11 cellular contexts compared by ENCODE assay signal in the genomic region with DNA sequence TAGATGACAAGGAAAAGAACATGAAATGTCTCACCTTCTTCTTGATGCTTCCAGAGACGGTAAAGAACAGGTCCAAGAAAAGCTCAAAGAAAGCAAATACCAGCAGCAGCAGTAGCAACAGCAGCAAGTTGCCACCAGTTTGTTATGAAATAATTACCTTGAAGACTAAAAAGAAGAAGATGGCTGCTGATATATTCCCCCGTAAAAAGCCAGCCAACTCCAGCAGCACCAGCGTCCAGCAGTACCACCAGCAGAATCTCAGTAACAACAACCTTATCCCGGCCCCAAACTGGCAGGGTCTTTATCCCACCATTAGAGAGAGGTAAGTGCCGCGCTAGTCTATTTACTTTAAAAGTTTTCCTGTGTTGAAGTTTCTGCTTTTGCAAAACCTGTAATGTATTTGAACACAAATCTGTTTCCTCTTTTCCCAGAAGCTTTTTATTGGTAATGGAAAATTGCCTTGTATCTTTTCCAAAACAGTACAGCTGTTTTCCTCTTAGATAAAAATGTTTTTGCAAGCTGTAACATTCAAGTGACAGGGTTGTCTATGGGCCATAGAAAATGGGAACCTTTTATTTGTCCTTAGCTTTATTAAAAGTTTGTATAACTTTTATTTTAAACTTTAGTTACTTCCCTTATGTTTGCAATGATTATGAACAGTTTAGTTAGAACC. TPM values are rescaled to one million over a fixed set of nuclear protein-coding genes. Genes with fewer than 3 reads are reported as not detected.
DNase-seq lines count a peak whose midpoint lies in the region; ATAC-seq and TF ChIP-seq lines count a peak whose summit lies in the region.
"Had no signal": no experiment of that assay in that cellular context is flagged by ENCODE, and none has a peak within 500 bp of the region (broad histone marks: within the 10 kb centered on the region; RNA-seq: fewer than 3 reads in every experiment).

No MANE protein-coding gene starts in this region.

- H3K4me1 ChIP-seq in GM23338 (ENCODE audit: insufficient read depth) (peaks cover 28% of the 10 kb centered on the region), ascending aorta (peaks cover 0 to 4% of the 10 kb centered on the region in 2 donors)

- H3K27ac ChIP-seq in GM23338 (ENCODE audit: low read depth) (no peak overlapping the region), ascending aorta (peak overlapping the region in 1 of 2 donors; percentile 45)
- H3K27ac ChIP-seq: HL-60 had no signal

- H3K9me2 ChIP-seq in GM23338 (ENCODE audit: insufficient read depth) = no peaks in the 10 kb centered on the region

- no peaks in the 10 kb centered on the region for H3K9me3 ChIP-seq in ascending aorta

- no peak for ATAC-seq in GM23338
- ATAC-seq in left ventricle myocardium superior = peak; percentile 31
- ATAC-seq in activated T-cell treated with anti-CD3 and anti-CD28 coated beads, Interleukin-2, amount 50 U/mL, for 72 hours (replicated peaks in 1 of 2) = no peak

- H2AFZ ChIP-seq in GM23338 = no peak overlapping the region

- peaks cover 79% of the 10 kb centered on the region for H3K79me2 ChIP-seq in GM23338 (replicated peaks; ENCODE audit: insufficient read depth)

- H3K9me3 Mint-ChIP-seq in GM23338 = no peaks in the 10 kb centered on the region
- H3K9me3 Mint-ChIP-seq in activated T-cell treated with anti-CD3 and anti-CD28 coated beads, Interleukin-2, amount 50 U/mL, for 72 hours = no peaks in the 10 kb centered on the region

- peaks cover 10% of the 10 kb centered on the region; the same call in 1 of the 2 replicates for H4K20me1 ChIP-seq in GM23338 (replicated peaks; ENCODE audit: insufficient read depth)

- H3K4me3 ChIP-seq in GM23338 (no peak overlapping the region), ascending aorta (peak overlapping the region; percentile 36 to 44), skeletal muscle cell (ENCODE audit: low read depth, low read length) (peak overlapping the region; percentile 33)

- intact Hi-C loops in ascending aorta (cut with DNase I) (no loop called here), left ventricle myocardium superior (cut with micrococcal nuclease) (no loop called here)

- H3F3A ChIP-seq in GM23338 (replicated peaks; ENCODE audit: low read depth) = no peaks in the 10 kb centered on the region

- peak overlapping the region; percentile 18; the same call in 1 of the 2 replicates for H3K27ac Mint-ChIP-seq in GM23338
- H3K27ac Mint-ChIP-seq in activated T-cell treated with anti-CD3 and anti-CD28 coated beads, Interleukin-2, amount 50 U/mL, for 72 hours = no peak overlapping the region

- peaks cover 10% of the 10 kb centered on the region for H3K36me3 Mint-ChIP-seq in GM23338 (ENCODE audit: low read depth)
- H3K36me3 Mint-ChIP-seq in activated T-cell treated with anti-CD3 and anti-CD28 coated beads, Interleukin-2, amount 50 U/mL, for 72 hours (ENCODE audit: insufficient read depth in 2 of 2) = peaks cover 0 to 4% of the 10 kb centered on the region in 2 donors

- H3K4me1 Mint-ChIP-seq in GM23338 = peaks cover 45% of the 10 kb centered on the region
- no peaks in the 10 kb centered on the region for H3K4me1 Mint-ChIP-seq in activated T-cell treated with anti-CD3 and anti-CD28 coated beads, Interleukin-2, amount 50 U/mL, for 72 hours (ENCODE audit: low read depth)

- no peak overlapping the region for H3K4me2 ChIP-seq in GM23338

- H3K36me3 ChIP-seq in GM23338 (ENCODE audit: insufficient read depth) (no peaks in the 10 kb centered on the region), ascending aorta (peaks cover 6 to 8% of the 10 kb centered on the region in 2 donors)

- H3K4me3 Mint-ChIP-seq in GM23338 = no peak overlapping the region
- no peak overlapping the region for H3K4me3 Mint-ChIP-seq in activated T-cell treated with anti-CD3 and anti-CD28 coated beads, Interleukin-2, amount 50 U/mL, for 72 hours

- TF ChIP-seq CTCF in GM23338 (conservative IDR thresholded peaks at IDR 0.05; ENCODE audit: low read depth in 2 of 2) (no peak), ascending aorta (IDR thresholded peaks at IDR 0.05) (no peak)

- H3K27me3 Mint-ChIP-seq in GM23338 (ENCODE audit: insufficient read depth, low read depth, poor library complexity) = no peaks in the 10 kb centered on the region
- no peaks in the 10 kb centered on the region for H3K27me3 Mint-ChIP-seq in activated T-cell treated with anti-CD3 and anti-CD28 coated beads, Interleukin-2, amount 50 U/mL, for 72 hours (ENCODE audit: low read depth)

- no peaks in the 10 kb centered on the region for H3K27me3 ChIP-seq in GM23338 (ENCODE audit: insufficient read depth)
- H3K27me3 ChIP-seq in ascending aorta = no peaks in the 10 kb centered on the region

- no peak for DNase-seq in GM23338 (ENCODE audit: low spot score)
- no peak for DNase-seq in ascending aorta (ENCODE audit: low spot score in 2 of 2)
- DNase-seq in left ventricle myocardium superior = no peak
- no peak for DNase-seq in skeletal muscle cell (ENCODE audit: low read depth)
- no peak for DNase-seq in HuH-7 (ENCODE audit: low spot score)
- no peak for DNase-seq in NCI-H226
- DNase-seq in activated T-cell treated with anti-CD3 and anti-CD28 coated beads, Interleukin-2, amount 50 U/mL, for 72 hours = no peak
- DNase-seq in SW480 (ENCODE audit: low spot score) = no peak
- DNase-seq: activated naive CD4-positive, alpha-beta T cell treated with anti-CD3 and anti-CD28 coated beads, Interleukin-2, amount 50 U/mL, for 16 hours; stimulated activated CD4-positive, alpha-beta T cell treated with anti-CD3 and anti-CD28 coated beads, Interleukin-2, amount 100 ng/mL, for 48 hours had no signal

TF ChIP-seq in GM23338, 12 proteins besides CTCF, POLR2A, EP300 and RAD21 (continues in another document):
- TF ChIP-seq ETS1 (IDR thresholded peaks at IDR 0.05) (no peak), EZH2 (IDR thresholded peaks at IDR 0.05; ENCODE audit: low read depth, unreplicated experiment) (no peak), POLR2AphosphoS5 (IDR thresholded peaks at IDR 0.05; ENCODE audit: low read depth) (no peak), ZNF114 (CRISPR knock-in tag; IDR thresholded peaks at IDR 0.05) (no peak), JUNB (IDR thresholded peaks at IDR 0.05; ENCODE audit: unreplicated experiment) (no peak), STAT1 (IDR thresholded peaks at IDR 0.05; ENCODE audit: unreplicated experiment) (no peak), ZNF331 (CRISPR knock-in tag; IDR thresholded peaks at IDR 0.05; ENCODE audit: low read depth) (no peak), CREB1 (CRISPR knock-in tag; IDR thresholded peaks at IDR 0.05; ENCODE audit: low read depth) (no peak), NANOG (IDR thresholded peaks at IDR 0.05; ENCODE audit: borderline replicate concordance) (no peak)
- TF ChIP-seq, protein P1, sequence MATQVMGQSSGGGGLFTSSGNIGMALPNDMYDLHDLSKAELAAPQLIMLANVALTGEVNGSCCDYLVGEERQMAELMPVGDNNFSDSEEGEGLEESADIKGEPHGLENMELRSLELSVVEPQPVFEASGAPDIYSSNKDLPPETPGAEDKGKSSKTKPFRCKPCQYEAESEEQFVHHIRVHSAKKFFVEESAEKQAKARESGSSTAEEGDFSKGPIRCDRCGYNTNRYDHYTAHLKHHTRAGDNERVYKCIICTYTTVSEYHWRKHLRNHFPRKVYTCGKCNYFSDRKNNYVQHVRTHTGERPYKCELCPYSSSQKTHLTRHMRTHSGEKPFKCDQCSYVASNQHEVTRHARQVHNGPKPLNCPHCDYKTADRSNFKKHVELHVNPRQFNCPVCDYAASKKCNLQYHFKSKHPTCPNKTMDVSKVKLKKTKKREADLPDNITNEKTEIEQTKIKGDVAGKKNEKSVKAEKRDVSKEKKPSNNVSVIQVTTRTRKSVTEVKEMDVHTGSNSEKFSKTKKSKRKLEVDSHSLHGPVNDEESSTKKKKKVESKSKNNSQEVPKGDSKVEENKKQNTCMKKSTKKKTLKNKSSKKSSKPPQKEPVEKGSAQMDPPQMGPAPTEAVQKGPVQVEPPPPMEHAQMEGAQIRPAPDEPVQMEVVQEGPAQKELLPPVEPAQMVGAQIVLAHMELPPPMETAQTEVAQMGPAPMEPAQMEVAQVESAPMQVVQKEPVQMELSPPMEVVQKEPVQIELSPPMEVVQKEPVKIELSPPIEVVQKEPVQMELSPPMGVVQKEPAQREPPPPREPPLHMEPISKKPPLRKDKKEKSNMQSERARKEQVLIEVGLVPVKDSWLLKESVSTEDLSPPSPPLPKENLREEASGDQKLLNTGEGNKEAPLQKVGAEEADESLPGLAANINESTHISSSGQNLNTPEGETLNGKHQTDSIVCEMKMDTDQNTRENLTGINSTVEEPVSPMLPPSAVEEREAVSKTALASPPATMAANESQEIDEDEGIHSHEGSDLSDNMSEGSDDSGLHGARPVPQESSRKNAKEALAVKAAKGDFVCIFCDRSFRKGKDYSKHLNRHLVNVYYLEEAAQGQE (IDR thresholded peaks at IDR 0.05; ENCODE audit: unreplicated experiment) = no peak

RNA-seq across cellular contexts. Expression of gene BTBD3, which starts 0.7 kb away (rescaled TPM):
- 45.1 and 47.0 TPM in 2 replicates for total RNA-seq in GM23338 (2014; rRNA removed; shearing (Covaris generic))
- 11.8 and 13.6 TPM in 2 replicates for polyA plus RNA-seq in GM23338 (2016; fragmentation: Nextera tagmentation; extraction: Ambion mirVana)
- 12.9 TPM for total RNA-seq in ascending aorta
- 30.2 TPM for total RNA-seq in left ventricle myocardium superior
- 1 to 10 TPM; 4.6 to 9.4 TPM for total RNA-seq in activated T-cell treated with anti-CD3 and anti-CD28 coated beads, Interleukin-2, amount 50 U/mL, for 72 hours
